In genomic region chr19:34432797-34433196, GRCh38 we compare ENCODE assay signal across 15 cellular contexts. TPM values are rescaled to one million over a fixed set of nuclear protein-coding genes. Genes with fewer than 3 reads are reported as not detected.
A peak's percentile ranks its signal among the peaks of the same experiment; 100 is the strongest.
DNase-seq lines count a peak whose midpoint lies in the region; ATAC-seq and TF ChIP-seq lines count a peak whose summit lies in the region.
"Had no signal": no experiment of that assay in that cellular context is flagged by ENCODE, and none has a peak within 500 bp of the region (broad histone marks: within the 10 kb centered on the region; RNA-seq: fewer than 3 reads in every experiment).

No MANE protein-coding gene starts in this region.

- TF ChIP-seq RAD21 in SK-N-SH (IDR thresholded peaks at IDR 0.05; ENCODE audit: low read length): no peak

- H3K27ac ChIP-seq in AG04450 (ENCODE audit: low read depth, low read length) (peak overlapping the region; percentile 31), parathyroid adenoma (peak overlapping the region; percentile 8), SK-N-SH (ENCODE audit: low read depth in 2 of 2, low read length in 1 of 2) (no peak overlapping the region), Peyer's patch (peak overlapping the region in 1 of 4 donors; percentile 19)
- H3K27ac ChIP-seq: right lobe of liver had no signal

- H3K79me2 ChIP-seq in parathyroid adenoma: peaks cover 65% of the 10 kb centered on the region
- H3K79me2 ChIP-seq in SK-N-SH (ENCODE audit: insufficient read depth): peaks cover 100% of the 10 kb centered on the region

- H3K9me3 Mint-ChIP-seq in activated T-helper 17 cell treated with anti-CD3 and anti-CD28 coated beads, Interleukin-2, amount 50 U/mL, for 72 hours: no peaks in the 10 kb centered on the region
- no peaks in the 10 kb centered on the region for H3K9me3 Mint-ChIP-seq in naive thymus-derived CD8-positive, alpha-beta T cell
- no peaks in the 10 kb centered on the region for H3K9me3 Mint-ChIP-seq in immature natural killer cell
- H3K9me3 Mint-ChIP-seq: central memory CD8-positive, alpha-beta T cell had no signal

- CTCF ChIA-PET in AG04450 (lab: Charles Lee) (no interaction called here), SK-N-SH (lab: Yijun Ruan, JAX) (interaction anchor here (1.5 kb wide), 1 partner anchor 16 kb away, joined by 7 read pairs; no protein-coding TSS in a partner anchor)

- H3K4me1 ChIP-seq in parathyroid adenoma (peaks cover 5% of the 10 kb centered on the region), SK-N-SH (ENCODE audit: control insufficient read depth in 1 of 2, insufficient read depth in 2 of 2, low read depth in 1 of 2, low read length in 1 of 2) (peaks cover 12% of the 10 kb centered on the region in 2 experiments; a peak in 3 of 4 replicates), Peyer's patch (peaks cover 0 to 23% (median 9%) of the 10 kb centered on the region in 4 donors)

- no peak overlapping the region for H2AFZ ChIP-seq in parathyroid adenoma
- no peak overlapping the region for H2AFZ ChIP-seq in SK-N-SH (ENCODE audit: low read depth)

- H3K4me1 Mint-ChIP-seq in activated T-helper 17 cell treated with anti-CD3 and anti-CD28 coated beads, Interleukin-2, amount 50 U/mL, for 72 hours: peaks cover 15% of the 10 kb centered on the region
- peaks cover 10 to 42% (median 34%) of the 10 kb centered on the region in 4 donors for H3K4me1 Mint-ChIP-seq in naive thymus-derived CD8-positive, alpha-beta T cell
- peaks cover 33 to 53% of the 10 kb centered on the region in 2 donors for H3K4me1 Mint-ChIP-seq in immature natural killer cell

- DNase-seq in AG04450 (ENCODE audit: low read depth, low spot score) (no peak), fibroblast of the aortic adventitia (ENCODE audit: low read depth) (peak; percentile 16), SK-N-SH (no peak), Peyer's patch (no peak), immature natural killer cell (no peak)
- DNase-seq in naive thymus-derived CD8-positive, alpha-beta T cell: no peak
- DNase-seq: activated T-cell treated with anti-CD3 and anti-CD28 coated beads, Interleukin-2, amount 50 U/mL, for 1 hour; DMS79 treated with DMSO at 0.1 percent for 48 hours; glutamatergic neuron; NCI-H1417 treated with DMSO at 0.1 percent for 48 hours; NCI-H69; right lobe of liver had no signal

- H3K9me3 ChIP-seq in AG04450 (ENCODE audit: control insufficient read depth, insufficient read depth, low read length): no peaks in the 10 kb centered on the region; the same call in 1 of the 2 replicates
- no peaks in the 10 kb centered on the region for H3K9me3 ChIP-seq in parathyroid adenoma (ENCODE audit: control insufficient read depth, low read length)
- H3K9me3 ChIP-seq in SK-N-SH: no peaks in the 10 kb centered on the region
- H3K9me3 ChIP-seq in Peyer's patch: no peaks in the 10 kb centered on the region
- H3K9me3 ChIP-seq: right lobe of liver had no signal

- H3K4me3 Mint-ChIP-seq in activated T-helper 17 cell treated with anti-CD3 and anti-CD28 coated beads, Interleukin-2, amount 50 U/mL, for 72 hours: no peak overlapping the region
- peak overlapping the region in 1 of 10 donors; percentile 41 for H3K4me3 Mint-ChIP-seq in naive thymus-derived CD8-positive, alpha-beta T cell
- no peak overlapping the region for H3K4me3 Mint-ChIP-seq in immature natural killer cell
- H3K4me3 Mint-ChIP-seq: central memory CD8-positive, alpha-beta T cell had no signal

- 96% methylated on average over 5 of the region's 5 CpGs for WGBS in SK-N-SH (ENCODE audit: low lambda C conversion rate)

- H3K4me3 ChIP-seq in AG04450 (ENCODE audit: low read depth, low read length): no peak overlapping the region
- H3K4me3 ChIP-seq in fibroblast of the aortic adventitia (ENCODE audit: low read depth, low read length): no peak overlapping the region
- no peak overlapping the region for H3K4me3 ChIP-seq in parathyroid adenoma (ENCODE audit: low read depth, low read length)
- H3K4me3 ChIP-seq in SK-N-SH (ENCODE audit: low read depth in 2 of 2, low read length in 1 of 2): no peak overlapping the region
- H3K4me3 ChIP-seq in Peyer's patch: no peak overlapping the region
- H3K4me3 ChIP-seq: right lobe of liver had no signal

- peaks cover 70% of the 10 kb centered on the region for H4K20me1 ChIP-seq in SK-N-SH (ENCODE audit: insufficient read depth)

- H3K36me3 ChIP-seq in parathyroid adenoma (ENCODE audit: control insufficient read depth, insufficient read depth, low read length) (no peaks in the 10 kb centered on the region), SK-N-SH (replicated peaks in 1 of 2; ENCODE audit: control insufficient read depth in 1 of 2, insufficient read depth in 2 of 2, low read length in 1 of 2) (peaks cover 30 to 51% of the 10 kb centered on the region in 2 experiments), Peyer's patch (peaks cover 0 to 53% (median 0%) of the 10 kb centered on the region in 3 donors)

- ATAC-seq in activated T-helper 17 cell treated with anti-CD3 and anti-CD28 coated beads, Interleukin-2, amount 50 U/mL, for 72 hours (replicated peaks): no peak
- no peak for ATAC-seq in naive thymus-derived CD8-positive, alpha-beta T cell
- ATAC-seq: right lobe of liver had no signal

- no peaks in the 10 kb centered on the region for H3K27me3 Mint-ChIP-seq in activated T-helper 17 cell treated with anti-CD3 and anti-CD28 coated beads, Interleukin-2, amount 50 U/mL, for 72 hours
- no peaks in the 10 kb centered on the region for H3K27me3 Mint-ChIP-seq in naive thymus-derived CD8-positive, alpha-beta T cell
- H3K27me3 Mint-ChIP-seq in immature natural killer cell (ENCODE audit: low read depth in 3 of 3): peaks cover 5 to 13% (median 7%) of the 10 kb centered on the region in 3 donors
- H3K27me3 Mint-ChIP-seq: central memory CD8-positive, alpha-beta T cell had no signal

- no peaks in the 10 kb centered on the region for H3K9me2 ChIP-seq in SK-N-SH

- no peaks in the 10 kb centered on the region for H3F3A ChIP-seq in SK-N-SH (replicated peaks; ENCODE audit: insufficient read depth)

- peak overlapping the region; percentile 49 for H3K27ac Mint-ChIP-seq in activated T-helper 17 cell treated with anti-CD3 and anti-CD28 coated beads, Interleukin-2, amount 50 U/mL, for 72 hours
- peak overlapping the region in 1 of 10 donors; percentile 21 for H3K27ac Mint-ChIP-seq in naive thymus-derived CD8-positive, alpha-beta T cell
- H3K27ac Mint-ChIP-seq in immature natural killer cell: no peak overlapping the region

- TF ChIP-seq POLR2A in Peyer's patch (IDR thresholded peaks at IDR 0.05): no peak

- TF ChIP-seq EP300 in SK-N-SH (IDR thresholded peaks at IDR 0.05; ENCODE audit: borderline replicate concordance in 1 of 2, low read depth in 1 of 2, low read length in 1 of 2): no peak

- TF ChIP-seq CTCF in AG04450 (IDR thresholded peaks at IDR 0.05; ENCODE audit: low read depth, low read length): no peak
- TF ChIP-seq CTCF in fibroblast of the aortic adventitia (IDR thresholded peaks at IDR 0.05; ENCODE audit: insufficient read depth, low read length): no peak
- no peak for TF ChIP-seq CTCF in parathyroid adenoma (IDR thresholded peaks at IDR 0.05)
- no peak for TF ChIP-seq CTCF in SK-N-SH (IDR thresholded peaks at IDR 0.05)
- no peak for TF ChIP-seq CTCF in Peyer's patch (IDR thresholded peaks at IDR 0.05)

- no peaks in the 10 kb centered on the region for H3K27me3 ChIP-seq in AG04450 (ENCODE audit: control insufficient read depth, insufficient read depth, low read length)
- no peaks in the 10 kb centered on the region for H3K27me3 ChIP-seq in parathyroid adenoma (ENCODE audit: control insufficient read depth, insufficient read depth, low read length)
- H3K27me3 ChIP-seq in SK-N-SH (ENCODE audit: insufficient read depth): no peaks in the 10 kb centered on the region
- H3K27me3 ChIP-seq in Peyer's patch: no peaks in the 10 kb centered on the region
- H3K27me3 ChIP-seq: right lobe of liver had no signal

- POLR2A ChIA-PET in AG04450 (lab: Yijun Ruan, JAX): no interaction called here
- POLR2A ChIA-PET in naive thymus-derived CD8-positive, alpha-beta T cell (lab: Charles Lee): no interaction called here
- POLR2A ChIA-PET in SK-N-SH (lab: Yijun Ruan, JAX): no interaction called here

- no peak overlapping the region for H3K9ac ChIP-seq in parathyroid adenoma
- H3K9ac ChIP-seq in SK-N-SH: no peak overlapping the region

- H3K36me3 Mint-ChIP-seq in activated T-helper 17 cell treated with anti-CD3 and anti-CD28 coated beads, Interleukin-2, amount 50 U/mL, for 72 hours (ENCODE audit: low read depth): peaks cover 96% of the 10 kb centered on the region
- peaks cover 0 to 59% (median 3%) of the 10 kb centered on the region in 3 donors for H3K36me3 Mint-ChIP-seq in naive thymus-derived CD8-positive, alpha-beta T cell
- peaks cover 0 to 14% (median 7%) of the 10 kb centered on the region in 3 donors for H3K36me3 Mint-ChIP-seq in immature natural killer cell

- no peak overlapping the region for H3K4me2 ChIP-seq in parathyroid adenoma (ENCODE audit: low read length)
- no peak overlapping the region for H3K4me2 ChIP-seq in SK-N-SH

RNA-seq across cellular contexts. Expression of gene UBA2, which starts 4.6 kb away (rescaled TPM):
- polyA plus RNA-seq in AG04450 (2011; rRNA removed) (156 and 162 TPM in 2 replicates), SK-N-SH (2012; rRNA removed) (117 and 133 TPM in 2 replicates), immature natural killer cell (10 to 100 TPM; 77.3 to 95.2 (median 87.4) TPM)
- polyA minus RNA-seq in AG04450 (2011; rRNA and poly(A)+ RNA removed): 119 and 198 TPM in 2 replicates
- 100 to 1,000 TPM; 125 to 159 TPM for total RNA-seq in activated T-helper 17 cell treated with anti-CD3 and anti-CD28 coated beads, Interleukin-2, amount 50 U/mL, for 72 hours
- total RNA-seq in fibroblast of the aortic adventitia (ENCODE audit: low replicate concordance) (46.9 and 123 TPM in 2 replicates), Peyer's patch (100 to 1,000 TPM in 1 of 4 donors, 10 to 100 TPM in 3; 34.0 to 102 (median 49.2) TPM)
- 100 to 1,000 TPM in 1 of 2 experiments, 10 to 100 TPM in 1; 98.2 to 109 TPM for total RNA-seq in naive thymus-derived CD8-positive, alpha-beta T cell
- polyA plus RNA-seq in naive thymus-derived CD8-positive, alpha-beta T cell: 100 to 1,000 TPM in 1 of 3 donors, 10 to 100 TPM in 2; 93.8 to 103 (median 97.6) TPM
- 144 and 150 TPM in 2 replicates for polyA plus RNA-seq in SK-N-SH (2012; cell fraction: cytosol; rRNA removed)
- 38.5 and 73.1 TPM in 2 replicates for polyA plus RNA-seq in SK-N-SH (2012; cell fraction: nucleus; rRNA removed)

RNA-seq across cellular contexts. Expression of gene PDCD2L, which starts 28.6 kb away (rescaled TPM):
- polyA plus RNA-seq in AG04450 (2011; rRNA removed) (11.3 and 14.0 TPM in 2 replicates), SK-N-SH (2012; rRNA removed) (20.8 and 22.3 TPM in 2 replicates), immature natural killer cell (10 to 100 TPM in 2 of 3 donors, 1 to 10 TPM in 1; 6.5 to 14.3 (median 11.4) TPM)
- 10.9 and 12.3 TPM in 2 replicates for polyA minus RNA-seq in AG04450 (2011; rRNA and poly(A)+ RNA removed)
- 10 to 100 TPM; 11.9 to 30.4 TPM for total RNA-seq in activated T-helper 17 cell treated with anti-CD3 and anti-CD28 coated beads, Interleukin-2, amount 50 U/mL, for 72 hours
- total RNA-seq in fibroblast of the aortic adventitia (ENCODE audit: low replicate concordance) (6.7 and 8.0 TPM in 2 replicates), Peyer's patch (10 to 100 TPM in 2 of 4 donors, 1 to 10 TPM in 2; 8.6 to 14.0 (median 10.3) TPM)
- total RNA-seq in naive thymus-derived CD8-positive, alpha-beta T cell: 10 to 100 TPM; 17.6 to 18.6 TPM
- polyA plus RNA-seq in naive thymus-derived CD8-positive, alpha-beta T cell: 10 to 100 TPM; 13.8 to 25.9 (median 17.2) TPM
- polyA plus RNA-seq in SK-N-SH (2012; cell fraction: cytosol; rRNA removed): 18.5 and 21.0 TPM in 2 replicates
- polyA plus RNA-seq in SK-N-SH (2012; cell fraction: nucleus; rRNA removed): 10.4 and 11.8 TPM in 2 replicates

RNA-seq across cellular contexts. Expression of gene WTIP, which starts 48.8 kb away (rescaled TPM):
- 27.2 and 32.1 TPM in 2 replicates for polyA plus RNA-seq in AG04450 (2011; rRNA removed)
- 55.5 and 73.2 TPM in 2 replicates for polyA minus RNA-seq in AG04450 (2011; rRNA and poly(A)+ RNA removed)
- 1 to 10 TPM in 1 of 2 donors, under 1 TPM in 1; 0.82 to 1.9 TPM for total RNA-seq in activated T-helper 17 cell treated with anti-CD3 and anti-CD28 coated beads, Interleukin-2, amount 50 U/mL, for 72 hours
- 3.6 and 21.8 TPM in 2 replicates for total RNA-seq in fibroblast of the aortic adventitia (ENCODE audit: low replicate concordance)
- under 1 TPM; 0.29 to 0.88 TPM for total RNA-seq in naive thymus-derived CD8-positive, alpha-beta T cell
- polyA plus RNA-seq in naive thymus-derived CD8-positive, alpha-beta T cell: under 1 TPM in 1 of 3 donors, not detected in 2; 0.20 TPM
- polyA plus RNA-seq in SK-N-SH (2012; rRNA removed): 24.1 and 27.7 TPM in 2 replicates
- polyA plus RNA-seq in SK-N-SH (2012; cell fraction: cytosol; rRNA removed): 12.2 and 21.8 TPM in 2 replicates
- polyA plus RNA-seq in SK-N-SH (2012; cell fraction: nucleus; rRNA removed): 20.6 and 31.8 TPM in 2 replicates
- total RNA-seq in Peyer's patch: 10 to 100 TPM in 1 of 4 donors, 1 to 10 TPM in 3; 1.2 to 18.2 (median 4.7) TPM
- under 1 TPM in 1 of 3 donors, not detected in 2; 0.03 TPM for polyA plus RNA-seq in immature natural killer cell

Comparison
In these comparisons a context has a peak if more than half of its experiments do, and no peak if none do; other contexts are left out.
1. H3K27ac ChIP-seq: peak in AG04450 (single experiment) and parathyroid adenoma (single experiment); none in SK-N-SH (0 of 2).